Comparison of ENCODE assay signal across 8 cellular contexts in genomic region chr3:20340324-20340928, GRCh38.
DNase-seq lines count a peak whose midpoint lies in the region; ATAC-seq, FAIRE-seq and TF ChIP-seq lines count a peak whose summit lies in the region.

No MANE protein-coding gene starts in this region.

- FAIRE-seq in endometrium (lab: Jason Lieb, UNC), result peak; percentile 82

- no peak overlapping the region for H3K4me3 ChIP-seq in CD8-positive, alpha-beta T cell (ENCODE audit: low read depth, low read length)

- H3K27me3 Mint-ChIP-seq in CD8-positive, alpha-beta T cell (ENCODE audit: low read depth), result peaks cover 5% of the 10 kb centered on the region
- H3K27me3 Mint-ChIP-seq in activated CD8-positive, alpha-beta T cell treated with anti-CD3 and anti-CD28 coated beads, Interleukin-2, amount 10 ng/mL, durations not matched to agents 7 days and 5 days (ENCODE audit: low read depth), result peaks cover 2% of the 10 kb centered on the region
- no peaks in the 10 kb centered on the region for H3K27me3 Mint-ChIP-seq in mesothelial cell of epicardium (ENCODE audit: low read depth)

- peak; percentile 67 for ATAC-seq in CD8-positive, alpha-beta T cell
- peak; percentile 84 for ATAC-seq in GM19397 (IDR thresholded peaks at IDR 0.05; ENCODE audit: unreplicated experiment)
- peak; percentile 80 for ATAC-seq in HG03457 (IDR thresholded peaks at IDR 0.05; ENCODE audit: unreplicated experiment)
- ATAC-seq in activated CD8-positive, alpha-beta T cell treated with anti-CD3 and anti-CD28 coated beads, Interleukin-2, amount 10 ng/mL, durations not matched to agents 7 days and 5 days, result peak; percentile 87

- H3K4me3 Mint-ChIP-seq in CD8-positive, alpha-beta T cell, result no peak overlapping the region
- H3K4me3 Mint-ChIP-seq in activated CD8-positive, alpha-beta T cell treated with anti-CD3 and anti-CD28 coated beads, Interleukin-2, amount 10 ng/mL, durations not matched to agents 7 days and 5 days, result no peak overlapping the region
- H3K4me3 Mint-ChIP-seq in mesothelial cell of epicardium, result no peak overlapping the region

- H3K9me3 Mint-ChIP-seq in CD8-positive, alpha-beta T cell, result no peaks in the 10 kb centered on the region
- H3K9me3 Mint-ChIP-seq in activated CD8-positive, alpha-beta T cell treated with anti-CD3 and anti-CD28 coated beads, Interleukin-2, amount 10 ng/mL, durations not matched to agents 7 days and 5 days (ENCODE audit: insufficient read depth), result no peaks in the 10 kb centered on the region
- H3K9me3 Mint-ChIP-seq in mesothelial cell of epicardium, result no peaks in the 10 kb centered on the region

- no peaks in the 10 kb centered on the region for H3K9me3 ChIP-seq in CD8-positive, alpha-beta T cell (ENCODE audit: low read length)

- H3K36me3 Mint-ChIP-seq in CD8-positive, alpha-beta T cell, result no peaks in the 10 kb centered on the region
- H3K36me3 Mint-ChIP-seq in activated CD8-positive, alpha-beta T cell treated with anti-CD3 and anti-CD28 coated beads, Interleukin-2, amount 10 ng/mL, durations not matched to agents 7 days and 5 days (ENCODE audit: low read depth), result no peaks in the 10 kb centered on the region
- H3K36me3 Mint-ChIP-seq in mesothelial cell of epicardium, result no peaks in the 10 kb centered on the region

- TF ChIP-seq CTCF in CD8-positive, alpha-beta T cell (IDR thresholded peaks at IDR 0.05), result peak; percentile 71
- peak; percentile 95 for TF ChIP-seq CTCF in mesothelial cell of epicardium (IDR thresholded peaks at IDR 0.05; ENCODE audit: unreplicated experiment)

- H3K36me3 ChIP-seq in CD8-positive, alpha-beta T cell (ENCODE audit: insufficient read depth, low read length), result no peaks in the 10 kb centered on the region

- intact Hi-C loops in CD8-positive, alpha-beta T cell (cut with DNase I, micrococcal nuclease), result no loop called here

- no peak overlapping the region for H3K27ac ChIP-seq in CD8-positive, alpha-beta T cell (ENCODE audit: low read depth, low read length)

- no peaks in the 10 kb centered on the region for H3K4me1 ChIP-seq in CD8-positive, alpha-beta T cell (ENCODE audit: insufficient read depth, low read length)

- peak; percentile 16 to 55 (median 31) for DNase-seq in CD8-positive, alpha-beta T cell
- DNase-seq in NCI-H82 (lab: John Stamatoyannopoulos, UW) (peak; percentile 79), mesothelial cell of epicardium (ENCODE audit: low spot score in 2 of 2, unreplicated experiment in 2 of 2) (peak; percentile 41 to 82)
- peak; percentile 81 for DNase-seq in activated CD8-positive, alpha-beta T cell treated with anti-CD3 and anti-CD28 coated beads, Interleukin-2, amount 10 ng/mL, durations not matched to agents 7 days and 5 days
- peak; percentile 28 for DNase-seq in stimulated activated CD8-positive, alpha-beta memory T cell treated with anti-CD3 and anti-CD28 coated beads, Interleukin-4, amount 100 ng/mL, for 24 hours (ENCODE audit: low read depth)

- POLR2A ChIA-PET in CD8-positive, alpha-beta T cell (lab: Charles Lee), result no interaction called here
- POLR2A ChIA-PET in activated CD8-positive, alpha-beta T cell treated with anti-CD3 and anti-CD28 coated beads, Interleukin-2, amount 10 ng/mL, durations not matched to agents 7 days and 5 days (lab: Charles Lee), result no interaction called here

- H3K27me3 ChIP-seq in CD8-positive, alpha-beta T cell (ENCODE audit: insufficient read depth, low read length), result no peaks in the 10 kb centered on the region

- H3K4me1 Mint-ChIP-seq in CD8-positive, alpha-beta T cell (ENCODE audit: low read depth), result no peaks in the 10 kb centered on the region
- H3K4me1 Mint-ChIP-seq in activated CD8-positive, alpha-beta T cell treated with anti-CD3 and anti-CD28 coated beads, Interleukin-2, amount 10 ng/mL, durations not matched to agents 7 days and 5 days (ENCODE audit: low read depth), result no peaks in the 10 kb centered on the region
- peaks cover 8% of the 10 kb centered on the region for H3K4me1 Mint-ChIP-seq in mesothelial cell of epicardium

- H3K27ac Mint-ChIP-seq in CD8-positive, alpha-beta T cell, result no peak overlapping the region
- no peak overlapping the region for H3K27ac Mint-ChIP-seq in activated CD8-positive, alpha-beta T cell treated with anti-CD3 and anti-CD28 coated beads, Interleukin-2, amount 10 ng/mL, durations not matched to agents 7 days and 5 days
- no peak overlapping the region for H3K27ac Mint-ChIP-seq in mesothelial cell of epicardium

- CTCF ChIA-PET in CD8-positive, alpha-beta T cell (lab: Charles Lee), result no interaction called here
- CTCF ChIA-PET in activated CD8-positive, alpha-beta T cell treated with anti-CD3 and anti-CD28 coated beads, Interleukin-2, amount 10 ng/mL, durations not matched to agents 7 days and 5 days (lab: Charles Lee), result interaction anchor here (0.9 kb wide), 1 partner anchor 9 kb away, joined by 3 read pairs; no protein-coding TSS in a partner anchor

Comparison
In these comparisons a context has a peak if more than half of its experiments do, and no peak if none do; other contexts are left out.
1. DNase-seq: peak in every context shown above with its lines; median percentile 81 in activated CD8-positive, alpha-beta T cell treated with anti-CD3 and anti-CD28 coated beads, Interleukin-2, amount 10 ng/mL, durations not matched to agents 7 days and 5 days; 79 in NCI-H82; 62 in mesothelial cell of epicardium; 31 in CD8-positive, alpha-beta T cell; 28 in stimulated activated CD8-positive, alpha-beta memory T cell treated with anti-CD3 and anti-CD28 coated beads, Interleukin-4, amount 100 ng/mL, for 24 hours.